ENCODE assay signal across 32 cellular contexts in genomic region chr1:55315552-55315951, GRCh38.
"Had no signal": no experiment of that assay in that cellular context is flagged by ENCODE, and none has a peak within 500 bp of the region (broad histone marks: within the 10 kb centered on the region; RNA-seq: fewer than 3 reads in every experiment).

No MANE protein-coding gene starts in this region.

- H3K4me3 ChIP-seq: MG63 had no signal

- H3K9me3 ChIP-seq: MG63 had no signal

- DNase-seq: Kasumi-1, MG63, MM.1S, MV-4-11, NCI-H1048, NCI-H1092, NCI-H1092 treated with DMSO at 0.1 percent for 48 hours, NCI-H1105, NCI-H1105 treated with DMSO at 0.1 percent for 48 hours, NCI-H1417, NCI-H1417 treated with DMSO at 0.1 percent for 48 hours, NCI-H1436, NCI-H1436 treated with DMSO at 0.1 percent for 48 hours, NCI-H146, NCI-H1694, NCI-H1694 treated with DMSO at 0.1 percent for 48 hours, NCI-H187, NCI-H187 treated with DMSO at 0.1 percent for 48 hours, NCI-H1930, NCI-H2081, NCI-H2081 treated with DMSO at 0.1 percent for 48 hours, NCI-H2107, NCI-H2171, NCI-H2171 treated with DMSO at 0.1 percent for 48 hours, NCI-H2227 treated with DMSO at 0.1 percent for 48 hours, NCI-H226, NCI-H345, NCI-H446, NCI-H446 treated with DMSO at 0.1 percent for 48 hours, NCI-H510A, NCI-H524, NCI-H524 treated with DMSO at 0.1 percent for 48 hours had no signal

- H3K36me3 ChIP-seq: MG63 had no signal

- H3K27me3 ChIP-seq: MG63 had no signal
